ENCODE assay signal across 9 cellular contexts in the genomic region with DNA sequence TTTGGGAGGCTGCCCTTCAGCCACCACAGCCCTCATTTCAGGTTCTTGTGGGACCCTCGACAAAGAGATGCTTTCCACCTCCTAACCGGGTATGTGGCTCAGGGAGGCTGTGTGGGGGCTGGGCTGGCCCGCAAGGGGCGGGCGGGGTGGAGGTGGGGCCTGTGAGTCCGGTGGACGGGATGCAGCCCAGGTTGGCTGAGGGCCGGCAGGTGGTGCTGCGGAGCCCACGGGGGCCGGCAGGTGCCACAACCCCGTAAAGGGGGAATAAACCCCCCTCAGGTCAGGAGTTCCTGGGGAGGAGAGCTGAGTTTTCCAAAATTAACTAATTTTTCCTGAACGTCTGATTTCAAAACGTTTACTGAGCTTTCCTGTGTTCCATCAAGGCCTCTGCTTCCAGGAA. TPM values are rescaled to one million over a fixed set of nuclear protein-coding genes. Genes with fewer than 3 reads are reported as not detected.
DNase-seq lines count a peak whose midpoint lies in the region; ATAC-seq and TF ChIP-seq lines count a peak whose summit lies in the region.
"Had no signal": no experiment of that assay in that cellular context is flagged by ENCODE, and none has a peak within 500 bp of the region (broad histone marks: within the 10 kb centered on the region; RNA-seq: fewer than 3 reads in every experiment).

No MANE protein-coding gene starts in this region.

- H3K4me1 ChIP-seq in breast epithelium (peaks cover 0 to 3% of the 10 kb centered on the region in 2 donors), thyroid gland (peaks cover 4 to 5% of the 10 kb centered on the region in 2 donors), colonic mucosa (no peaks in the 10 kb centered on the region)

- H3K27me3 Mint-ChIP-seq in MCF 10A (ENCODE audit: insufficient read depth, unreplicated experiment) = no peaks in the 10 kb centered on the region

- no peak overlapping the region for H3K4me3 Mint-ChIP-seq in MCF 10A (ENCODE audit: unreplicated experiment)

- BruUV-seq in MCF 10A (replicated peaks; lab: Mats Ljungman, UMichigan) = no TSS peak

- no peaks in the 10 kb centered on the region for H3K9me3 Mint-ChIP-seq in MCF 10A (ENCODE audit: unreplicated experiment)

- H3K9me3 ChIP-seq in breast epithelium = no peaks in the 10 kb centered on the region
- H3K9me3 ChIP-seq in thyroid gland = no peaks in the 10 kb centered on the region
- no peaks in the 10 kb centered on the region for H3K9me3 ChIP-seq in colonic mucosa

- no peak for ATAC-seq in GM21367 (IDR thresholded peaks at IDR 0.05; ENCODE audit: unreplicated experiment)

- no peak overlapping the region for H3K27ac Mint-ChIP-seq in MCF 10A (ENCODE audit: low read depth, unreplicated experiment)

- H3K36me3 Mint-ChIP-seq in MCF 10A (ENCODE audit: insufficient read depth, unreplicated experiment) = no peaks in the 10 kb centered on the region

- POLR2A ChIA-PET in MCF 10A (lab: Yijun Ruan, JAX) = interaction anchor here (0.9 to 1.5 kb wide), 2 partner anchors 14 to 38 kb away, joined by 3 read pairs; no protein-coding TSS in a partner anchor

- peak; percentile 61 for TF ChIP-seq CTCF in MCF 10A (IDR thresholded peaks at IDR 0.05; ENCODE audit: unreplicated experiment)
- peak in 1 of 3 donors; percentile 19 for TF ChIP-seq CTCF in breast epithelium (IDR thresholded peaks at IDR 0.05)
- TF ChIP-seq CTCF in fibroblast of pulmonary artery (IDR thresholded peaks at IDR 0.05; ENCODE audit: low read length, missing control alignments) = peak; percentile 18
- TF ChIP-seq CTCF in thyroid gland (IDR thresholded peaks at IDR 0.05) = peak in 2 of 6 experiments; percentile 31 to 45
- TF ChIP-seq CTCF in colonic mucosa (IDR thresholded peaks at IDR 0.05) = no peak

- CTCF ChIA-PET in MCF 10A (lab: Yijun Ruan, JAX) = interaction anchor here (0.6 to 4.0 kb wide), 6 partner anchors 11 to 42 kb away, joined by 3 to 32 read pairs (median 5); a partner anchor contains a TSS

- H3K36me3 ChIP-seq in breast epithelium (no peaks in the 10 kb centered on the region), thyroid gland (no peaks in the 10 kb centered on the region), colonic mucosa (no peaks in the 10 kb centered on the region)

- no peaks in the 10 kb centered on the region for H3K4me1 Mint-ChIP-seq in MCF 10A (ENCODE audit: insufficient read depth, unreplicated experiment)

- H3K4me3 ChIP-seq in breast epithelium (no peak overlapping the region), fibroblast of pulmonary artery (replicated peaks; ENCODE audit: low read depth, low read length) (no peak overlapping the region), thyroid gland (replicated peaks in 1 of 3) (no peak overlapping the region), colonic mucosa (no peak overlapping the region)

- no peak overlapping the region for H3K9ac ChIP-seq in colonic mucosa (ENCODE audit: low read depth in 2 of 2, low read length in 2 of 2)

- 5 to 10% methylated on average over 3 to 4 of the region's 14 CpGs for WGBS in thyroid gland, 2 donors

- DNase-seq in MCF 10A (ENCODE audit: unreplicated experiment) (no peak), breast epithelium (ENCODE audit: low spot score in 2 of 2) (no peak), NCI-H226 (peak; percentile 37), fibroblast of pulmonary artery (ENCODE audit: low read depth) (no peak), thyroid gland (peak; percentile 48 to 57), NCI-H1092 (lab: John Stamatoyannopoulos, UW) (no peak), colonic mucosa (no peak)

- H3K27ac ChIP-seq in breast epithelium (no peak overlapping the region), thyroid gland (no peak overlapping the region), colonic mucosa (no peak overlapping the region)

- no peak for TF ChIP-seq POLR2A in breast epithelium (IDR thresholded peaks at IDR 0.05)
- TF ChIP-seq POLR2A in thyroid gland (IDR thresholded peaks at IDR 0.05) = no peak

- intact Hi-C loops in MCF 10A (cut with micrococcal nuclease) = loop anchor here (1.0 kb wide), 1 partner anchor 40 kb away; no protein-coding TSS in a partner anchor
- intact Hi-C loops in breast epithelium (cut with DNase I; ENCODE audit: low total_unique reads) = no loop called here
- intact Hi-C loops in thyroid gland (cut with DNase I) = no loop called here
- intact Hi-C loops in colonic mucosa (cut with DNase I) = no loop called here

- H3K27me3 ChIP-seq in breast epithelium (no peaks in the 10 kb centered on the region), thyroid gland (no peaks in the 10 kb centered on the region), colonic mucosa (no peaks in the 10 kb centered on the region)

RNA-seq across cellular contexts. Expression of a gene that starts 4.9 kb away (rescaled TPM):
- total RNA-seq in MCF 10A (2022) (28.5 and 31.1 TPM in 2 replicates), breast epithelium (10 to 100 TPM; 23.0 to 43.2 (median 41.6) TPM), thyroid gland (10 to 100 TPM; 38.7 to 53.8 (median 44.6) TPM), colonic mucosa (10 to 100 TPM; 29.2 to 62.1 TPM)

RNA-seq across cellular contexts. Expression of a gene that starts 14.8 kb away (rescaled TPM):
- total RNA-seq in MCF 10A (2022) (18.1 and 25.2 TPM in 2 replicates), breast epithelium (10 to 100 TPM in 1 of 3 donors, not detected in 2; 49.2 TPM), thyroid gland (not detected), colonic mucosa (1 to 10 TPM; 1.4 to 1.8 TPM)
- total RNA-seq: RPMI7951 had no signal

RNA-seq across cellular contexts. Expression of a gene that starts 18.8 kb away (rescaled TPM):
- total RNA-seq in MCF 10A (2022) (20.1 and 24.5 TPM in 2 replicates), breast epithelium (1 to 10 TPM; 4.3 to 7.5 (median 5.1) TPM), thyroid gland (1 to 10 TPM in 3 of 4 donors, not detected in 1; 3.8 to 8.7 (median 5.1) TPM), colonic mucosa (10 to 100 TPM in 1 of 2 donors, 1 to 10 TPM in 1; 2.6 to 13.0 TPM)

RNA-seq across cellular contexts. Expression of a gene that starts 19.5 kb away (rescaled TPM):
- total RNA-seq in MCF 10A (2022) (4.6 and 6.0 TPM in 2 replicates), breast epithelium (1 to 10 TPM in 2 of 3 donors, under 1 TPM in 1; 0.48 to 2.9 (median 2.6) TPM), thyroid gland (under 1 TPM in 1 of 4 donors, not detected in 3; 0.27 TPM), colonic mucosa (1 to 10 TPM in 1 of 2 donors, under 1 TPM in 1; 0.37 to 3.7 TPM)

RNA-seq across cellular contexts. Expression of a gene that starts 24.8 kb away (rescaled TPM):
- total RNA-seq in MCF 10A (2022) = 54.7 and 55.8 TPM in 2 replicates
- 10 to 100 TPM; 29.9 to 35.7 (median 30.4) TPM for total RNA-seq in breast epithelium
- total RNA-seq in thyroid gland = 100 to 1,000 TPM in 1 of 4 donors, 10 to 100 TPM in 3; 56.4 to 109 (median 63.8) TPM
- total RNA-seq in colonic mucosa = 10 to 100 TPM; 42.1 to 83.1 TPM

Comparison
In these comparisons a context has a peak if more than half of its experiments do, and no peak if none do; other contexts are left out.
1. DNase-seq: peak in NCI-H226 (single experiment) and thyroid gland (2 of 2); none in MCF 10A (single experiment), breast epithelium (0 of 2), fibroblast of pulmonary artery (single experiment), NCI-H1092 (single experiment) and colonic mucosa (single experiment).